In the genomic region with DNA sequence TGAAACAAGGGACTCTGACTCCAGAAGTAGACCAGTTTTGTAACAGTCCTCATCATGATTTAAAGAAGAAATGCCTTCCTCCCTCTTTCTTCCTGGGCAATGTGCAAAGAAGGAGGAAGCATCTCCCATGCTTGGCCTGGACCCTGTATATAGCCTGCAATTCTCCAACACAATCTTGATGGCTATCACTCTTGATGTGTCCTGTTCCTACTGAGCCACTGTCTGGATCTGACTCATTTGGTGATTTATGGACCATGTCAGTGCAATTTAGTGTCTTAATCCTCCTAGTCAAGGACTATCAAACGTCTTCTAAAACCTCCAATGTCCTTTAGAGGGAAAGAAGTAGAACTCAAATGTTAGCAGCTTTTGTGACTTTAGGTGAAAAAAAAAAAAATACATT, we compare ENCODE assay signal across 24 cellular contexts.
DNase-seq lines count a peak whose midpoint lies in the region; ATAC-seq, FAIRE-seq and TF ChIP-seq lines count a peak whose summit lies in the region.
"Had no signal": no experiment of that assay in that cellular context is flagged by ENCODE, and none has a peak within 500 bp of the region (broad histone marks: within the 10 kb centered on the region; RNA-seq: fewer than 3 reads in every experiment).

No MANE protein-coding gene starts in this region.

- H3K36me3 ChIP-seq in A673 (ENCODE audit: insufficient read depth, low read length, poor library complexity, severe bottlenecking) (no peaks in the 10 kb centered on the region), small intestine (ENCODE audit: control insufficient read depth in 2 of 2, insufficient read depth in 2 of 2, low read length in 2 of 2) (no peaks in the 10 kb centered on the region)
- H3K36me3 ChIP-seq: BE2C had no signal

- H3K9me3 ChIP-seq in A673 (ENCODE audit: low read depth, low read length, poor library complexity, severe bottlenecking) (no peaks in the 10 kb centered on the region), small intestine (ENCODE audit: control insufficient read depth, low read depth) (no peaks in the 10 kb centered on the region)
- H3K9me3 ChIP-seq: BE2C had no signal

- no peak for TF ChIP-seq POLR2A in GM12891 (IDR thresholded peaks at IDR 0.05; ENCODE audit: low read depth, low read length)

- H3K4me3 ChIP-seq in A673 (ENCODE audit: low read depth, low read length, poor library complexity, severe bottlenecking) = no peak overlapping the region
- H3K4me3 ChIP-seq in small intestine (ENCODE audit: low read depth in 1 of 2, low read length in 2 of 2) = no peak overlapping the region
- H3K4me3 ChIP-seq: GM12878, GM23338 had no signal

- H3K27ac ChIP-seq in A673 (ENCODE audit: low read depth, low read length, poor library complexity, severe bottlenecking) = no peak overlapping the region
- no peak overlapping the region for H3K27ac ChIP-seq in small intestine (ENCODE audit: low read depth in 1 of 2, low read length in 1 of 2)
- H3K27ac ChIP-seq: HL-60 had no signal

- no peak for FAIRE-seq in small intestine (lab: Jason Lieb, UNC)
- no peak for FAIRE-seq in GM12891 (lab: Jason Lieb, UNC)
- FAIRE-seq: GM12878, GM19239 had no signal

- POLR2A ChIA-PET in A673 (lab: Charles Lee; ENCODE audit: low non-redundant PET) = no interaction called here

- TF ChIP-seq CTCF in A673 (conservative IDR thresholded peaks at IDR 0.05; ENCODE audit: low read depth, low read length) = no peak

- BruUV-seq in A673 (replicated peaks; lab: Mats Ljungman, UMichigan) = no TSS peak

- DNase-seq in A673 (ENCODE audit: low spot score) (peak; percentile 1), M059J (ENCODE audit: low read depth) (peak; percentile 36), kidney tubule cell (ENCODE audit: low spot score) (peak; percentile 50), small intestine (peak; percentile 73), GM12891 (ENCODE audit: insufficient read length, low spot score) (no peak), NOMO-1 treated with dmso at 0.1 percent for 144 hours (lab: John Stamatoyannopoulos, UW; ENCODE audit: unreplicated experiment) (no peak)
- DNase-seq: 8988T; BE2C; C1 segment of cervical spinal cord; CD4-positive, CD25-positive, alpha-beta regulatory T cell; CD8-positive, alpha-beta memory T cell; COR-L47; DMS 273 treated with DMSO at 0.1 percent for 48 hours; DMS53; DND-41; EL; H7; HFFc6 had no signal

- ATAC-seq in GM19324 (IDR thresholded peaks at IDR 0.05; ENCODE audit: low FRiP score, unreplicated experiment) = no peak
- ATAC-seq: GM12878, GM23338, HCT116 had no signal

- CTCF ChIA-PET in A673 (lab: Charles Lee) = no interaction called here

- H3K4me1 ChIP-seq in A673 (ENCODE audit: insufficient read depth, low read length, poor library complexity, severe bottlenecking) = no peaks in the 10 kb centered on the region
- no peaks in the 10 kb centered on the region for H3K4me1 ChIP-seq in small intestine (ENCODE audit: control insufficient read depth in 2 of 2, insufficient read depth in 1 of 2, low read depth in 1 of 2, low read length in 1 of 2)
- H3K4me1 ChIP-seq: BE2C had no signal

- intact Hi-C loops in A673 (cut with micrococcal nuclease; ENCODE audit: unreplicated experiment) = no loop called here

- 3 to 17% (median 6%) methylated on average over 1 of the region's 1 CpG for WGBS in small intestine, 3 donors

- H3K27me3 ChIP-seq in A673 (replicated peaks; ENCODE audit: insufficient read depth, low read depth, low read length, poor library complexity) = no peaks in the 10 kb centered on the region
- no peaks in the 10 kb centered on the region for H3K27me3 ChIP-seq in small intestine (ENCODE audit: control insufficient read depth in 2 of 2, insufficient read depth in 2 of 2, low read length in 2 of 2)
- H3K27me3 ChIP-seq: BE2C had no signal

TF ChIP-seq in GM12891, 5 proteins besides CTCF, POLR2A, EP300 and RAD21:
- TF ChIP-seq TAF1 (IDR thresholded peaks at IDR 0.05; ENCODE audit: low read depth, low read length) (no peak), POLR2AphosphoS5 (IDR thresholded peaks at IDR 0.05; ENCODE audit: low read depth, low read length) (no peak), PAX5 (IDR thresholded peaks at IDR 0.05; ENCODE audit: insufficient read depth, low read length, severe bottlenecking) (no peak), SPI1 (IDR thresholded peaks at IDR 0.05; ENCODE audit: low read depth, low read length) (no peak), POU2F2 (IDR thresholded peaks at IDR 0.05; ENCODE audit: low read depth, low read length) (no peak)

Comparison
In these comparisons a context has a peak if more than half of its experiments do, and no peak if none do; other contexts are left out.
1. DNase-seq: peak in A673 (single experiment), M059J (single experiment), kidney tubule cell (single experiment) and small intestine (single experiment); none in GM12891 (single experiment) and NOMO-1 treated with dmso at 0.1 percent for 144 hours (single experiment).